ENCODE assay signal across 18 cellular contexts in the genomic region with DNA sequence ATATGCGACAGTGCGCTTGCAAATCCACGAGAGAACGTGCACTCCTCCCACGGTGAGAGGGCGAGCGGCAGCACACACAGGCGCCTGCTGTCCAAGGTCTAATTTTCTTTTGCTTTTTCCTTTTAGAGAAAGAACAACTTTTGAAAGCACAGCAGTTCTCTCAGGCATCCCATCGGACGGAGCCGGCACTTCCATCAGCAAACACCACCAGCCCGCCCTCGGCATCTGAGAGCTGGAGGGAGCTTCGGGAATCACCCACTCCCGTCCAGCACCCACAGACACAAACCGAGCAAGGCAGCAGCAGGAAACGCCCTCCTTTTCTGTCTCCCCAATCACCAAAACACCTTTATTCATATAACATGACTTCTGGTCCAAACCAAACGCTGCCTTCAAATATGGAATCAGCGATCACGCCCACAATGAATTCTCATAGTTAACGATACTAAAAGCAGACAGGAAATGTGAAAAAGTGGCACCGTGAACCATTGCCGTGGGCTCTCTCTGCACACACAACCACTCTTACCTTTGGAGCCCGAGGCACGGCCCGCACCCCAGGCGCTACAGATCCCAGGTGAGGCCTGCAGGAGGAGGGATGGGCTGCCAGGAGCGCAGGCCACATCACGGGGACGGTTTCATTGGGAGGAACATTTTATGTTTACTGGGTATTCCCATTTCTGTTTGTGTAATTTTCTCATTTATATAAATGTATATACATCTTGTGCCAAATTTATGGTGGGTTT. TPM values are rescaled to one million over a fixed set of nuclear protein-coding genes. Genes with fewer than 3 reads are reported as not detected.
DNase-seq lines count a peak whose midpoint lies in the region; ATAC-seq and TF ChIP-seq lines count a peak whose summit lies in the region.
"Had no signal": no experiment of that assay in that cellular context is flagged by ENCODE, and none has a peak within 500 bp of the region (broad histone marks: within the 10 kb centered on the region; RNA-seq: fewer than 3 reads in every experiment).

No MANE protein-coding gene starts in this region.

- peaks cover 24% of the 10 kb centered on the region for H3K4me1 Mint-ChIP-seq in T-helper 17 cell
- H3K4me1 Mint-ChIP-seq in T-helper 2 cell treated with Interferon-gamma antibody and Interleukin-4, amounts not matched to agents 5 μg/mL and 100 μg/mL, for 36 hours (ENCODE audit: low read depth) = peaks cover 2% of the 10 kb centered on the region

- H3K4me3 Mint-ChIP-seq in T-helper 17 cell = no peak overlapping the region
- no peak overlapping the region for H3K4me3 Mint-ChIP-seq in T-helper 2 cell treated with Interferon-gamma antibody and Interleukin-4, amounts not matched to agents 5 μg/mL and 100 μg/mL, for 36 hours

- no peak overlapping the region for H3K4me2 ChIP-seq in MM.1S (ENCODE audit: low read depth, low read length)
- H3K4me2 ChIP-seq: KMS-11 had no signal

- no peaks in the 10 kb centered on the region for H3K36me3 Mint-ChIP-seq in T-helper 17 cell (ENCODE audit: low read depth)
- peaks cover 8% of the 10 kb centered on the region for H3K36me3 Mint-ChIP-seq in T-helper 2 cell treated with Interferon-gamma antibody and Interleukin-4, amounts not matched to agents 5 μg/mL and 100 μg/mL, for 36 hours (ENCODE audit: low read depth)

- no peak overlapping the region for H3K9ac ChIP-seq in MM.1S (ENCODE audit: low read length)
- H3K9ac ChIP-seq: KMS-11 had no signal

- ATAC-seq in T-helper 17 cell (no peak), psoas muscle (no peak)
- ATAC-seq: body of pancreas, SK-N-SH treated with all-trans-retinoic acid at 6 μM for 48 hours had no signal

- no peaks in the 10 kb centered on the region for H3K9me2 ChIP-seq in MM.1S (replicated peaks; ENCODE audit: insufficient read depth, low read length)

- no peak overlapping the region for H2AFZ ChIP-seq in MM.1S (ENCODE audit: low read length)

- no peaks in the 10 kb centered on the region for H3K27me3 Mint-ChIP-seq in T-helper 17 cell
- no peaks in the 10 kb centered on the region for H3K27me3 Mint-ChIP-seq in T-helper 2 cell treated with Interferon-gamma antibody and Interleukin-4, amounts not matched to agents 5 μg/mL and 100 μg/mL, for 36 hours (ENCODE audit: low read depth)
- H3K27me3 Mint-ChIP-seq: progenitor cell of endocrine pancreas had no signal

- H3K36me3 ChIP-seq in left ventricle myocardium inferior (peaks cover 11% of the 10 kb centered on the region), psoas muscle (ENCODE audit: insufficient read depth in 1 of 2, low read depth in 1 of 2) (no peaks in the 10 kb centered on the region), MM.1S (replicated peaks; ENCODE audit: insufficient read depth, low read length) (peaks cover 6% of the 10 kb centered on the region)

- no peaks in the 10 kb centered on the region for H3K9me3 Mint-ChIP-seq in T-helper 2 cell treated with Interferon-gamma antibody and Interleukin-4, amounts not matched to agents 5 μg/mL and 100 μg/mL, for 36 hours

- H3K27ac ChIP-seq in left ventricle myocardium inferior (replicated peaks) (no peak overlapping the region), psoas muscle (no peak overlapping the region), MM.1S (ENCODE audit: low read length) (no peak overlapping the region)
- H3K27ac ChIP-seq: 22Rv1, body of pancreas, KMS-11 had no signal

- H3K4me1 ChIP-seq in left ventricle myocardium inferior (peaks cover 7% of the 10 kb centered on the region), psoas muscle (no peaks in the 10 kb centered on the region), MM.1S (ENCODE audit: low read length) (peaks cover 28% of the 10 kb centered on the region)
- H3K4me1 ChIP-seq: body of pancreas had no signal

- H3K4me3 ChIP-seq in left ventricle myocardium inferior = no peak overlapping the region
- H3K4me3 ChIP-seq in psoas muscle = no peak overlapping the region
- H3K4me3 ChIP-seq in MM.1S (ENCODE audit: low read length) = no peak overlapping the region
- H3K4me3 ChIP-seq: body of pancreas had no signal

- peaks cover 98% of the 10 kb centered on the region for H3K79me2 ChIP-seq in MM.1S (ENCODE audit: low read length)

- WGBS in psoas muscle, 3 donors = 92 to 94% (median 92%) methylated on average over 30 of the region's 30 CpGs

- intact Hi-C loops in left ventricle myocardium inferior (cut with micrococcal nuclease) (no loop called here), psoas muscle (cut with DNase I) (no loop called here)

- H3K27me3 ChIP-seq in left ventricle myocardium inferior (ENCODE audit: low read depth) (no peaks in the 10 kb centered on the region), psoas muscle (ENCODE audit: insufficient read depth in 3 of 3, low read length in 2 of 3) (no peaks in the 10 kb centered on the region), MM.1S (replicated peaks; ENCODE audit: insufficient read depth, low read length) (no peaks in the 10 kb centered on the region)
- H3K27me3 ChIP-seq: body of pancreas had no signal

- H3K9me3 ChIP-seq in T-helper 17 cell (ENCODE audit: control insufficient read depth, low read length, poor library complexity, severe bottlenecking) = no peaks in the 10 kb centered on the region
- no peaks in the 10 kb centered on the region for H3K9me3 ChIP-seq in left ventricle myocardium inferior (replicated peaks)
- H3K9me3 ChIP-seq in psoas muscle = no peaks in the 10 kb centered on the region
- no peaks in the 10 kb centered on the region for H3K9me3 ChIP-seq in MM.1S (replicated peaks; ENCODE audit: insufficient read depth, low read length)
- H3K9me3 ChIP-seq: body of pancreas had no signal

- peaks cover 22% of the 10 kb centered on the region for H3F3A ChIP-seq in MM.1S (ENCODE audit: insufficient read depth, low read length)

- DNase-seq in activated CD4-positive, CD25-positive, alpha-beta regulatory T cell treated with anti-CD3 and anti-CD28 coated beads, Interleukin-2, amount 50 U/mL, for 72 hours = peak; percentile 26
- no peak for DNase-seq in activated CD4-positive, CD25-positive, alpha-beta regulatory T cell (lab: John Stamatoyannopoulos, UW)
- peak in 2 of 3 donors; percentile 1 to 6 for DNase-seq in T-helper 17 cell
- DNase-seq in left ventricle myocardium inferior = peak; percentile 4
- peak; percentile 9 to 12 for DNase-seq in psoas muscle
- no peak for DNase-seq in T-helper 2 cell treated with Interferon-gamma antibody and Interleukin-4, amounts not matched to agents 5 μg/mL and 100 μg/mL, for 36 hours (ENCODE audit: low spot score)
- no peak for DNase-seq in DMS153 treated with DMSO at 0.1 percent for 48 hours (lab: John Stamatoyannopoulos, UW; ENCODE audit: unreplicated experiment)
- no peak for DNase-seq in MM.1S
- DNase-seq: effector memory CD4-positive, alpha-beta T cell; GOT3; midbrain; NCI-H510A; stimulated activated CD4-positive, alpha-beta T cell treated with anti-CD3 and anti-CD28 coated beads, Interleukin-1b, Interleukin-23, amount 100 ng/mL, for 48 hours had no signal

- H4K20me1 ChIP-seq in MM.1S (ENCODE audit: insufficient read depth, low read length) = no peaks in the 10 kb centered on the region

- TF ChIP-seq CTCF in left ventricle myocardium inferior (IDR thresholded peaks at IDR 0.05; ENCODE audit: borderline replicate concordance) = no peak
- TF ChIP-seq CTCF in psoas muscle (IDR thresholded peaks at IDR 0.05) = no peak
- no peak for TF ChIP-seq CTCF in MM.1S (IDR thresholded peaks at IDR 0.05; ENCODE audit: low read length)

- H3K27ac Mint-ChIP-seq in T-helper 17 cell = no peak overlapping the region
- no peak overlapping the region for H3K27ac Mint-ChIP-seq in T-helper 2 cell treated with Interferon-gamma antibody and Interleukin-4, amounts not matched to agents 5 μg/mL and 100 μg/mL, for 36 hours
- H3K27ac Mint-ChIP-seq: progenitor cell of endocrine pancreas had no signal

RNA-seq across cellular contexts. Expression of gene LPCAT1, which starts 14.2 kb away (rescaled TPM):
- total RNA-seq in T-helper 17 cell = 10 to 100 TPM; 23.4 to 24.8 TPM
- total RNA-seq in left ventricle myocardium inferior = 11.0 TPM
- total RNA-seq in psoas muscle = 1 to 10 TPM; 4.7 to 6.2 (median 6.1) TPM
- polyA plus RNA-seq in psoas muscle = 1 to 10 TPM; 2.4 to 4.2 (median 3.4) TPM

Comparison
In these comparisons a context has a peak if more than half of its experiments do, and no peak if none do; other contexts are left out.
1. DNase-seq: peak in activated CD4-positive, CD25-positive, alpha-beta regulatory T cell treated with anti-CD3 and anti-CD28 coated beads, Interleukin-2, amount 50 U/mL, for 72 hours (single experiment), T-helper 17 cell (2 of 3), left ventricle myocardium inferior (single experiment) and psoas muscle (2 of 2); none in activated CD4-positive, CD25-positive, alpha-beta regulatory T cell (0 of 4), T-helper 2 cell treated with Interferon-gamma antibody and Interleukin-4, amounts not matched to agents 5 μg/mL and 100 μg/mL, for 36 hours (single experiment), DMS153 treated with DMSO at 0.1 percent for 48 hours (single experiment) and MM.1S (single experiment).